In the genomic region with DNA sequence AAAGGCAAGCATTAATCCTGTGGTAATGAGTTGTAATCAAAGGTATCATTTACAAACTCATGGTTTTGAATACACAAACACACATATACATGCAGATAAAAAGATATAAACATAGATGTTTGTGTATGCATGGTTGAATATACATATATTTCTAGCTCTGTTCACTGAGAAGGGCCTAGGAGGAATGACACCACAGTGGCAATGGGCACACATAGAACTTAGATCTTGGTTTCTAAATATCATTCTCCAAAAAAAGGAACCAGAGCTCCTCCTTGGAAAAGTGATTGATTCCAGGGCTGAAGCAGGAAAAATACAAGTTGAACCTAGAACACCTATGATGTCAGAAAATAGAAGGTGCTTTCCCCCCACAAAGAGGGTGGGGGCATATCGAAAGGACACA, we compare ENCODE assay signal across 29 cellular contexts.
"Had no signal": no experiment of that assay in that cellular context is flagged by ENCODE, and none has a peak within 500 bp of the region (broad histone marks: within the 10 kb centered on the region; RNA-seq: fewer than 3 reads in every experiment).

No MANE protein-coding gene starts in this region.

- H3K4me1 ChIP-seq: prostate gland had no signal

- H3K27me3 Mint-ChIP-seq: naive B cell; stimulated activated memory B cell treated with anti-CD40 and anti-IgM and Interleukin-4, amounts not matched to agents 10 μg/mL and 1 μg/mL and 100 μg/mL, for 72 hours; stimulated activated naive CD8-positive, alpha-beta T cell treated with anti-CD3 and anti-CD28 coated beads, Interleukin-15, amount 100 ng/mL, for 72 hours; type B pancreatic cell had no signal

- H3K36me3 Mint-ChIP-seq: natural killer cell had no signal

- FAIRE-seq: islet of Langerhans, kidney, pancreas, small intestine had no signal

- H3K4me3 ChIP-seq: left lung, lower lobe of right lung, pancreas, prostate gland, sigmoid colon, spleen, tibial nerve, vagina had no signal

- H3K9me3 ChIP-seq: left lung, lower lobe of right lung, pancreas, prostate gland, vagina had no signal

- H3K9me3 Mint-ChIP-seq: immature natural killer cell; natural killer cell; stimulated activated memory B cell treated with anti-CD40 and anti-IgM and Interleukin-4, amounts not matched to agents 10 μg/mL and 1 μg/mL and 100 μg/mL, for 72 hours; stimulated activated naive CD8-positive, alpha-beta T cell treated with anti-CD3 and anti-CD28 coated beads, Interleukin-15, amount 100 ng/mL, for 72 hours had no signal

- H3K27me3 ChIP-seq: left lung, pancreas, sigmoid colon, spleen, tibial nerve, vagina had no signal

- H3K27ac ChIP-seq: left lung, lower lobe of right lung, pancreas, prostate gland, sigmoid colon, spleen, tibial nerve, vagina had no signal

- H3K4me3 Mint-ChIP-seq: mesothelial cell of epicardium; natural killer cell; nephron progenitor cell; stimulated activated memory B cell treated with anti-CD40 and anti-IgM and Interleukin-4, amounts not matched to agents 10 μg/mL and 1 μg/mL and 100 μg/mL, for 72 hours; stimulated activated naive CD8-positive, alpha-beta T cell treated with anti-CD3 and anti-CD28 coated beads, Interleukin-15, amount 100 ng/mL, for 72 hours; type B pancreatic cell had no signal

- H3K27ac Mint-ChIP-seq: mesothelial cell of epicardium; nephron progenitor cell; stimulated activated memory B cell treated with anti-CD40 and anti-IgM and Interleukin-4, amounts not matched to agents 10 μg/mL and 1 μg/mL and 100 μg/mL, for 72 hours; type B pancreatic cell had no signal

- ATAC-seq: left lung; lower lobe of right lung; natural killer cell; pancreas; right cardiac atrium; stimulated activated memory B cell treated with anti-CD40 and anti-IgM and Interleukin-4, amounts not matched to agents 10 μg/mL and 1 μg/mL and 100 μg/mL, for 72 hours; stimulated activated naive CD8-positive, alpha-beta T cell treated with anti-CD3 and anti-CD28 coated beads, Interleukin-15, amount 100 ng/mL, for 72 hours had no signal

- DNase-seq: hypothalamus; immature natural killer cell; kidney; left colon; left lung; lower lobe of right lung; mammary epithelial cell; mesendoderm; naive B cell; natural killer cell; nephron progenitor cell; pancreas; posterior cingulate gyrus; retina; right cardiac atrium; sigmoid colon; spleen; stimulated activated CD4-positive, alpha-beta T cell treated with anti-CD3 and anti-CD28 coated beads, Interleukin-4, amount 100 ng/mL, for 24 hours; stimulated activated naive CD4-positive, alpha-beta T cell treated with Interleukin-2 at 50 U/mL for 16 hours; stimulated activated naive CD8-positive, alpha-beta T cell treated with anti-CD3 and anti-CD28 coated beads, Interleukin-15, amount 100 ng/mL, for 72 hours; substantia nigra had no signal

- H3K36me3 ChIP-seq: left lung, lower lobe of right lung, pancreas, prostate gland, sigmoid colon, vagina had no signal
